In genomic region chr11:114109206-114110090, GRCh38 we compare ENCODE assay signal across 15 cellular contexts. TPM values are rescaled to one million over a fixed set of nuclear protein-coding genes. Genes with fewer than 3 reads are reported as not detected.
DNase-seq lines count a peak whose midpoint lies in the region; ATAC-seq and TF ChIP-seq lines count a peak whose summit lies in the region.
"Had no signal": no experiment of that assay in that cellular context is flagged by ENCODE, and none has a peak within 500 bp of the region (broad histone marks: within the 10 kb centered on the region; RNA-seq: fewer than 3 reads in every experiment).

No MANE protein-coding gene starts in this region.

- H3K36me3 ChIP-seq in mesenchymal stem cell (ENCODE audit: control insufficient read depth in 1 of 2, insufficient read depth in 2 of 2, low read depth in 1 of 2, low read length in 2 of 2) (no peaks in the 10 kb centered on the region), thyroid gland (no peaks in the 10 kb centered on the region)
- H3K36me3 ChIP-seq: colonic mucosa had no signal

- peak overlapping the region in 1 of 2 experiments; percentile 81 for H3K18ac ChIP-seq in mesenchymal stem cell (ENCODE audit: low read depth in 1 of 2, low read length in 2 of 2)

- TF ChIP-seq CTCF in dorsolateral prefrontal cortex (IDR thresholded peaks at IDR 0.05 in 54 of 56, conservative IDR thresholded peaks at IDR 0.05 in 2 of 56; ENCODE audit: low read depth in 1 of 56, partially characterized antibody in 56 of 56) (no peak), thyroid gland (IDR thresholded peaks at IDR 0.05) (no peak)

- H3K4ac ChIP-seq in mesenchymal stem cell (ENCODE audit: low read depth in 1 of 2, low read length in 2 of 2): peak overlapping the region in 1 of 2 experiments; percentile 68

- no peak overlapping the region for H2AFZ ChIP-seq in mesenchymal stem cell (ENCODE audit: low read depth, low read length)

- H3K4me1 ChIP-seq in mesenchymal stem cell (ENCODE audit: control insufficient read depth, insufficient read depth, low read depth, low read length): no peaks in the 10 kb centered on the region
- peaks cover 87 to 100% of the 10 kb centered on the region in 2 donors for H3K4me1 ChIP-seq in thyroid gland
- H3K4me1 ChIP-seq: colonic mucosa had no signal

- H3K79me1 ChIP-seq in mesenchymal stem cell (replicated peaks; ENCODE audit: low read length, poor library complexity, severe bottlenecking): no peaks in the 10 kb centered on the region

- H2BK15ac ChIP-seq in mesenchymal stem cell (ENCODE audit: low read depth, poor library complexity, severe bottlenecking): peak overlapping the region; percentile 92

- H3K23ac ChIP-seq in mesenchymal stem cell (ENCODE audit: low read length in 2 of 2): no peak overlapping the region

- H3K27ac ChIP-seq in dorsolateral prefrontal cortex: peak overlapping the region in 46 of 59 donors; percentile 1 to 87 (median 70)
- no peak overlapping the region for H3K27ac ChIP-seq in mesenchymal stem cell (ENCODE audit: low read length, poor library complexity, severe bottlenecking)
- peak overlapping the region; percentile 64 to 90 (median 82) for H3K27ac ChIP-seq in thyroid gland
- H3K27ac ChIP-seq: colonic mucosa had no signal

- no peak overlapping the region for H2BK5ac ChIP-seq in mesenchymal stem cell (ENCODE audit: low read depth, low read length, poor library complexity, severe bottlenecking)

- H3K27me3 ChIP-seq in dorsolateral prefrontal cortex (no peaks in the 10 kb centered on the region), mesenchymal stem cell (ENCODE audit: control insufficient read depth in 1 of 2, insufficient read depth in 1 of 2, low read length in 2 of 2) (peaks cover 34 to 72% of the 10 kb centered on the region in 2 experiments), thyroid gland (no peaks in the 10 kb centered on the region)
- H3K27me3 ChIP-seq: colonic mucosa had no signal

- no peak for ATAC-seq in GM19467 (IDR thresholded peaks at IDR 0.05; ENCODE audit: unreplicated experiment)

- intact Hi-C loops in dorsolateral prefrontal cortex (cut with DNase I) (no loop called here), thyroid gland (cut with DNase I) (no loop called here)

- peak overlapping the region in 5 of 59 donors; percentile 2 to 37 (median 18) for H3K4me3 ChIP-seq in dorsolateral prefrontal cortex
- no peak overlapping the region for H3K4me3 ChIP-seq in mesenchymal stem cell (ENCODE audit: insufficient read depth in 1 of 2, low read depth in 1 of 2, low read length in 2 of 2)
- H3K4me3 ChIP-seq in thyroid gland (replicated peaks in 1 of 3): no peak overlapping the region
- H3K4me3 ChIP-seq: colonic mucosa had no signal

- no peak overlapping the region for H4K8ac ChIP-seq in mesenchymal stem cell (ENCODE audit: low read length)

- H4K91ac ChIP-seq in mesenchymal stem cell (ENCODE audit: low read length): no peak overlapping the region

- no peak overlapping the region for H2BK120ac ChIP-seq in mesenchymal stem cell (ENCODE audit: low read depth, low read length)

- H3K9me3 ChIP-seq in mesenchymal stem cell (ENCODE audit: control insufficient read depth, low read length) (no peaks in the 10 kb centered on the region), thyroid gland (no peaks in the 10 kb centered on the region)
- H3K9me3 ChIP-seq: colonic mucosa had no signal

- peak overlapping the region in 1 of 2 experiments; percentile 78 for H2BK12ac ChIP-seq in mesenchymal stem cell (ENCODE audit: low read length in 2 of 2)

- H2AK5ac ChIP-seq in mesenchymal stem cell (ENCODE audit: low read length, severe bottlenecking): no peak overlapping the region

- 65% methylated on average over 8 of the region's 9 CpGs for WGBS in mesenchymal stem cell
- 79 to 82% methylated on average over 9 of the region's 9 CpGs for WGBS in thyroid gland, 2 donors

- no peak overlapping the region for H3K14ac ChIP-seq in mesenchymal stem cell (ENCODE audit: low read length in 2 of 2)

- DNase-seq in Kasumi-1 (lab: John Stamatoyannopoulos, UW): peak; percentile 24 to 53
- peak in 1 of 10 donors; percentile 6 for DNase-seq in dorsolateral prefrontal cortex
- DNase-seq in mesenchymal stem cell: peak; percentile 6
- no peak for DNase-seq in thyroid gland
- no peak for DNase-seq in NCI-H1092 (lab: John Stamatoyannopoulos, UW)
- DNase-seq in NOMO-1 (lab: John Stamatoyannopoulos, UW; ENCODE audit: unreplicated experiment in 2 of 2): no peak
- no peak for DNase-seq in NOMO-1 treated with dmso at 0.1 percent for 144 hours (lab: John Stamatoyannopoulos, UW; ENCODE audit: unreplicated experiment)
- DNase-seq: activated CD4-positive, alpha-beta T cell treated with anti-CD3 and anti-CD28 coated beads for 1 hour; activated T-cell treated with anti-CD3 and anti-CD28 coated beads for 4 hours; colonic mucosa; NCI-H1105 treated with DMSO at 0.1 percent for 48 hours; NCI-H345; OCI-M1; T-cell had no signal

- no peak overlapping the region for H3K9ac ChIP-seq in mesenchymal stem cell (ENCODE audit: low read length)

- TF ChIP-seq POLR2A in thyroid gland (IDR thresholded peaks at IDR 0.05): no peak

- no peak overlapping the region for H3K4me2 ChIP-seq in mesenchymal stem cell (ENCODE audit: low read length, poor library complexity, severe bottlenecking)

RNA-seq across cellular contexts. Expression of gene ZBTB16, which starts 49.9 kb away (rescaled TPM):
- total RNA-seq in dorsolateral prefrontal cortex (100 to 1,000 TPM in 118 of 120 experiments, 10 to 100 TPM in 2; 78.3 to 259 (median 179) TPM), thyroid gland (100 to 1,000 TPM; 157 to 385 (median 177) TPM)
- polyA plus RNA-seq in mesenchymal stem cell (2013, experiment 1 of 2): 2.4 TPM
- 2.1 TPM for polyA plus RNA-seq in mesenchymal stem cell (2013, experiment 2 of 2)

Comparison
In these comparisons a context has a peak if more than half of its experiments do, and no peak if none do; other contexts are left out.
1. DNase-seq: peak in Kasumi-1 (2 of 2) and mesenchymal stem cell (single experiment); none in thyroid gland (0 of 2), NCI-H1092 (single experiment), NOMO-1 (0 of 2) and NOMO-1 treated with dmso at 0.1 percent for 144 hours (single experiment).